Comparison of ENCODE assay signal across 9 cellular contexts in genomic region chr6:28208180-28208659, GRCh38. TPM values are rescaled to one million over a fixed set of nuclear protein-coding genes. Genes with fewer than 3 reads are reported as not detected.
DNase-seq lines count a peak whose midpoint lies in the region; ATAC-seq, FAIRE-seq and TF ChIP-seq lines count a peak whose summit lies in the region.
"Had no signal": no experiment of that assay in that cellular context is flagged by ENCODE, and none has a peak within 500 bp of the region (broad histone marks: within the 10 kb centered on the region; RNA-seq: fewer than 3 reads in every experiment).

No MANE protein-coding gene starts in this region.

- H3K56ac ChIP-seq in H1 (replicated peaks; ENCODE audit: insufficient read length, low read depth, low read length): no peak overlapping the region

- H3K79me1 ChIP-seq in H1 (ENCODE audit: low read depth, low read length): no peaks in the 10 kb centered on the region

- H2AFZ ChIP-seq in H1 (ENCODE audit: low read length): 0 out of 2 replicates have a peak overlapping the region, but pooled peaks have one; percentile 97
- peak overlapping the region; percentile 74 for H2AFZ ChIP-seq in neural progenitor cell (replicated peaks)

- H2BK15ac ChIP-seq in H1 (ENCODE audit: low read length): no peak overlapping the region

- TF ChIP-seq RAD21 in H1 (IDR thresholded peaks at IDR 0.05 in 1 of 2, conservative IDR thresholded peaks at IDR 0.05 in 1 of 2; ENCODE audit: low read depth in 2 of 2, low read length in 2 of 2): no peak

- H2BK120ac ChIP-seq in H1 (replicated peaks; ENCODE audit: low read depth, low read length): no peak overlapping the region

- H3K79me2 ChIP-seq in H1 (ENCODE audit: control insufficient read depth in 1 of 2, insufficient read depth in 2 of 2, low read length in 2 of 2) (no peaks in the 10 kb centered on the region), neural progenitor cell (ENCODE audit: low read depth) (no peaks in the 10 kb centered on the region)

- no peak overlapping the region for H3K14ac ChIP-seq in H1 (ENCODE audit: insufficient read length)

- H3K4me3 ChIP-seq in CD8-positive, alpha-beta memory T cell (ENCODE audit: low read length): no peak overlapping the region
- H3K4me3 ChIP-seq in NB4 (ENCODE audit: low read depth, low read length) (peak overlapping the region; percentile 42), H1 (ENCODE audit: extremely low read depth in 1 of 4, insufficient read depth in 2 of 4, low read depth in 3 of 4, low read length in 4 of 4) (peak overlapping the region; percentile 31 to 71 (median 60); a peak in 7 of 8 replicates), neural progenitor cell (peak overlapping the region; percentile 40)

- H3K36me3 ChIP-seq in CD8-positive, alpha-beta memory T cell (ENCODE audit: insufficient read depth, low read length): no peaks in the 10 kb centered on the region
- no peaks in the 10 kb centered on the region for H3K36me3 ChIP-seq in H1 (ENCODE audit: control insufficient read depth in 2 of 4, insufficient read depth in 4 of 4, low read length in 3 of 4)
- H3K36me3 ChIP-seq in neural progenitor cell: no peaks in the 10 kb centered on the region

- no peak for TF ChIP-seq CTCF in NB4 (IDR thresholded peaks at IDR 0.05; ENCODE audit: low read depth, low read length)
- no peak for TF ChIP-seq CTCF in H1 (IDR thresholded peaks at IDR 0.05; ENCODE audit: control extremely low read depth in 1 of 3, insufficient read depth in 1 of 3, low read depth in 1 of 3, low read length in 3 of 3)
- no peak for TF ChIP-seq CTCF in neural progenitor cell (IDR thresholded peaks at IDR 0.05)

- no peak overlapping the region for H3K18ac ChIP-seq in H1 (ENCODE audit: extremely low read depth, low read length)

- CTCF ChIA-PET in CD8-positive, alpha-beta memory T cell (lab: Charles Lee): no interaction called here
- CTCF ChIA-PET in H1 (lab: Charles Lee; ENCODE audit: partially characterized antibody): interaction anchor here (1.3 kb wide), 1 partner anchor 10 kb away, joined by 4 read pairs; no protein-coding TSS in a partner anchor

- H3F3A ChIP-seq in neural progenitor cell (ENCODE audit: low read depth): peaks cover 37% of the 10 kb centered on the region

- H2BK20ac ChIP-seq in H1 (ENCODE audit: low read length): no peak overlapping the region

- H3K9me3 Mint-ChIP-seq in CD8-positive, alpha-beta memory T cell: peaks cover 16 to 42% (median 30%) of the 10 kb centered on the region in 5 donors
- peaks cover 18% of the 10 kb centered on the region for H3K9me3 Mint-ChIP-seq in neural progenitor cell

- no peak overlapping the region for H2BK12ac ChIP-seq in H1 (ENCODE audit: low read depth, low read length)

- TF ChIP-seq EP300 in H1 (IDR thresholded peaks at IDR 0.05; ENCODE audit: borderline replicate concordance in 1 of 2, low read depth in 2 of 2, low read length in 2 of 2): no peak

- DNase-seq in CD8-positive, alpha-beta memory T cell: no peak
- no peak for DNase-seq in NB4 (ENCODE audit: low read depth)
- DNase-seq in H1 (ENCODE audit: low read depth in 1 of 2, low spot score in 2 of 2): peak in 1 of 2 experiments; percentile 55
- DNase-seq in neural progenitor cell (ENCODE audit: low spot score): peak; percentile 71
- no peak for DNase-seq in DMS53 (lab: John Stamatoyannopoulos, UW)
- DNase-seq in NCI-H748 treated with DMSO at 0.1 percent for 48 hours (lab: John Stamatoyannopoulos, UW): no peak
- DNase-seq in RKO (ENCODE audit: low spot score): no peak

- H3K27me3 Mint-ChIP-seq in CD8-positive, alpha-beta memory T cell: peaks cover 82 to 92% of the 10 kb centered on the region in 2 donors
- peaks cover 61% of the 10 kb centered on the region for H3K27me3 Mint-ChIP-seq in neural progenitor cell (ENCODE audit: insufficient read depth, low read depth)

- peak overlapping the region in 1 of 8 donors; percentile 7 for H3K27ac Mint-ChIP-seq in CD8-positive, alpha-beta memory T cell
- H3K27ac Mint-ChIP-seq in neural progenitor cell: no peak overlapping the region

- H3K9me3 ChIP-seq in CD8-positive, alpha-beta memory T cell (ENCODE audit: low read length): no peaks in the 10 kb centered on the region
- no peaks in the 10 kb centered on the region for H3K9me3 ChIP-seq in H1 (ENCODE audit: insufficient read depth in 2 of 2, low read depth in 1 of 2, low read length in 1 of 2)
- H3K9me3 ChIP-seq in neural progenitor cell (ENCODE audit: low read depth): no peaks in the 10 kb centered on the region

- H3K4me1 Mint-ChIP-seq in CD8-positive, alpha-beta memory T cell: peaks cover 27 to 36% (median 32%) of the 10 kb centered on the region in 3 donors
- peaks cover 26% of the 10 kb centered on the region for H3K4me1 Mint-ChIP-seq in neural progenitor cell

- H3K4me1 ChIP-seq in CD8-positive, alpha-beta memory T cell (ENCODE audit: insufficient read depth, low read length): peaks cover 17% of the 10 kb centered on the region
- peaks cover 0 to 2% (median 0%) of the 10 kb centered on the region in 4 experiments; a peak in 2 of 7 replicates for H3K4me1 ChIP-seq in H1 (replicated peaks in 1 of 4; ENCODE audit: control insufficient read depth in 3 of 4, insufficient read depth in 4 of 4, low read length in 3 of 4)
- H3K4me1 ChIP-seq in neural progenitor cell: peaks cover 12% of the 10 kb centered on the region

- H3K4me3 Mint-ChIP-seq in CD8-positive, alpha-beta memory T cell: peak overlapping the region in 5 of 7 donors; percentile 31 to 92 (median 71)
- peak overlapping the region; percentile 92 for H3K4me3 Mint-ChIP-seq in neural progenitor cell

- H4K20me1 ChIP-seq in H1 (replicated peaks in 1 of 2; ENCODE audit: control insufficient read depth in 1 of 2, insufficient read depth in 2 of 2, low read length in 2 of 2): peaks cover 0 to 1% of the 10 kb centered on the region in 2 experiments
- H4K20me1 ChIP-seq in neural progenitor cell (ENCODE audit: low read depth): no peaks in the 10 kb centered on the region

- no peak overlapping the region for H3K9ac ChIP-seq in H1 (replicated peaks in 1 of 4; ENCODE audit: extremely low read depth in 1 of 4, low read depth in 3 of 4, low read length in 3 of 4)
- H3K9ac ChIP-seq in neural progenitor cell: no peak overlapping the region

- WGBS in H1 (ENCODE audit: extremely low coverage in 1 of 2, insufficient coverage in 1 of 2, insufficient read length in 1 of 2, insufficient replicate concordance in 2 of 2, low coverage in 1 of 2, low lambda C conversion rate in 2 of 2, missing lambda C conversion rate in 1 of 2), 2 experiments: 7% methylated on average over 20 of the region's 20 CpGs; no CpG with 5 or more reads in 1 of the 2 experiments

- H3K4ac ChIP-seq in H1 (replicated peaks; ENCODE audit: insufficient read length, low read depth, low read length): no peak overlapping the region

- peak overlapping the region; percentile 81 to 96 for H3K4me2 ChIP-seq in H1 (ENCODE audit: insufficient read depth in 1 of 2, low read depth in 2 of 2, low read length in 2 of 2)
- H3K4me2 ChIP-seq in neural progenitor cell: peak overlapping the region; percentile 70

- TF ChIP-seq POLR2A in NB4 (IDR thresholded peaks at IDR 0.05; ENCODE audit: extremely low read depth, insufficient read length) (no peak), H1 (IDR thresholded peaks at IDR 0.05; ENCODE audit: control extremely low read depth in 1 of 2, low read depth in 2 of 2, low read length in 2 of 2) (no peak)

- H3K23me2 ChIP-seq in H1 (ENCODE audit: low read depth, low read length): peaks cover 19% of the 10 kb centered on the region

- H3K23ac ChIP-seq in H1 (ENCODE audit: insufficient read length): no peak overlapping the region

- H4K91ac ChIP-seq in H1 (replicated peaks; ENCODE audit: insufficient read length, low read length): no peak overlapping the region

- FAIRE-seq in H1 (lab: Jason Lieb, UNC): peak; percentile 77

- H4K5ac ChIP-seq in H1 (ENCODE audit: insufficient read length, low read depth, low read length): no peak overlapping the region

- ATAC-seq in HG02885 (IDR thresholded peaks at IDR 0.05; ENCODE audit: poor library complexity, unreplicated experiment): no peak
- ATAC-seq: left lobe of liver had no signal

- H2AK5ac ChIP-seq in H1 (ENCODE audit: low read depth, low read length): no peak overlapping the region

- H3K27ac ChIP-seq in CD8-positive, alpha-beta memory T cell (ENCODE audit: low read depth, low read length): no peak overlapping the region
- no peak overlapping the region for H3K27ac ChIP-seq in H1 (ENCODE audit: low read depth, low read length)
- no peak overlapping the region for H3K27ac ChIP-seq in neural progenitor cell

- no peak overlapping the region for H4K8ac ChIP-seq in H1 (ENCODE audit: extremely low read depth, insufficient read depth, low read length)

- H2BK5ac ChIP-seq in H1 (ENCODE audit: low read depth, low read length): no peak overlapping the region

- H3K36me3 Mint-ChIP-seq in CD8-positive, alpha-beta memory T cell: peaks cover 0 to 2% (median 0%) of the 10 kb centered on the region in 3 donors
- no peaks in the 10 kb centered on the region for H3K36me3 Mint-ChIP-seq in neural progenitor cell

- POLR2A ChIA-PET in CD8-positive, alpha-beta memory T cell (lab: Charles Lee): no interaction called here
- POLR2A ChIA-PET in H1 (lab: Charles Lee; ENCODE audit: partially characterized antibody): interaction anchor here (1.3 to 1.4 kb wide), 2 partner anchors 45 to 127 kb away, joined by 3 read pairs; partner anchors contain the start of gene ZSCAN31

- H3K27me3 ChIP-seq in CD8-positive, alpha-beta memory T cell (ENCODE audit: insufficient read depth, low read length, poor library complexity, severe bottlenecking): peaks cover 68% of the 10 kb centered on the region
- peaks cover 32 to 70% (median 53%) of the 10 kb centered on the region in 4 experiments for H3K27me3 ChIP-seq in H1 (replicated peaks in 1 of 4; ENCODE audit: control insufficient read depth in 3 of 4, extremely low read depth in 1 of 4, insufficient read depth in 3 of 4, low read length in 3 of 4)
- peaks cover 100% of the 10 kb centered on the region for H3K27me3 ChIP-seq in neural progenitor cell

RNA-seq across cellular contexts. Expression of gene ZSCAN9, which starts 16.9 kb away (rescaled TPM):
- 1 to 10 TPM; 5.0 to 6.8 TPM for total RNA-seq in CD8-positive, alpha-beta memory T cell
- 4.7 TPM for polyA plus RNA-seq in CD8-positive, alpha-beta memory T cell
- total RNA-seq in H1 (2021; fragmentation: NEBNext Ultra II Directional; extraction: Animal tissue kit (Norgen Biotek cat#: 25700)): 13.1 and 13.6 TPM in 2 replicates
- polyA plus RNA-seq in H1 (2011; rRNA removed): 7.0 and 10.8 TPM in 2 replicates
- 13.0 TPM for polyA plus RNA-seq in H1 (2011; cell fraction: cytosol; rRNA removed)
- polyA plus RNA-seq in H1 (2011; cell fraction: nucleus; rRNA removed): 9.5 TPM
- 11.4 to 15.0 TPM (median 13.3 TPM) in 4 replicates for polyA plus RNA-seq in H1 (2012, experiment 1 of 2)
- polyA plus RNA-seq in H1 (2012, experiment 2 of 2): 4.4 TPM
- polyA plus RNA-seq in H1 (2013, experiment 1 of 2): 8.7 TPM
- 8.4 TPM for polyA plus RNA-seq in H1 (2013, experiment 2 of 2)
- polyA minus RNA-seq in H1 (2011; rRNA and poly(A)+ RNA removed): 19.4 and 23.1 TPM in 2 replicates
- 7.6 TPM for polyA minus RNA-seq in H1 (2011; cell fraction: cytosol; rRNA and poly(A)+ RNA removed)
- 25.3 TPM for polyA minus RNA-seq in H1 (2011; cell fraction: nucleus; rRNA and poly(A)+ RNA removed)
- total RNA-seq in neural progenitor cell (ENCODE audit: low replicate concordance): 34.6 and 34.7 TPM in 2 replicates

RNA-seq across cellular contexts. Expression of gene ZKSCAN4, which starts 43.8 kb away (rescaled TPM):
- total RNA-seq in CD8-positive, alpha-beta memory T cell: 1 to 10 TPM; 5.6 to 6.3 TPM
- polyA plus RNA-seq in CD8-positive, alpha-beta memory T cell: 5.8 TPM
- total RNA-seq in H1 (2021; fragmentation: NEBNext Ultra II Directional; extraction: Animal tissue kit (Norgen Biotek cat#: 25700)): 6.6 TPM in 2 replicates
- polyA plus RNA-seq in H1 (2011; rRNA removed): 1.4 and 2.2 TPM in 2 replicates
- polyA plus RNA-seq in H1 (2011; cell fraction: cytosol; rRNA removed): 3.5 TPM
- 2.0 TPM for polyA plus RNA-seq in H1 (2011; cell fraction: nucleus; rRNA removed)
- polyA plus RNA-seq in H1 (2012, experiment 1 of 2): 4.5 to 5.3 TPM (median 5.1 TPM) in 4 replicates
- polyA plus RNA-seq in H1 (2012, experiment 2 of 2): 2.3 TPM
- polyA plus RNA-seq in H1 (2013, experiment 1 of 2): 3.6 TPM
- 3.6 TPM for polyA plus RNA-seq in H1 (2013, experiment 2 of 2)
- 4.6 and 6.2 TPM in 2 replicates for polyA minus RNA-seq in H1 (2011; rRNA and poly(A)+ RNA removed)
- polyA minus RNA-seq in H1 (2011; cell fraction: cytosol; rRNA and poly(A)+ RNA removed): 3.7 TPM
- polyA minus RNA-seq in H1 (2011; cell fraction: nucleus; rRNA and poly(A)+ RNA removed): 2.9 TPM
- 5.9 and 9.8 TPM in 2 replicates for total RNA-seq in neural progenitor cell (ENCODE audit: low replicate concordance)

RNA-seq across cellular contexts. Expression of gene NKAPL, which starts 50.9 kb away (rescaled TPM):
- under 1 TPM; 0.22 TPM for total RNA-seq in CD8-positive, alpha-beta memory T cell
- polyA plus RNA-seq in CD8-positive, alpha-beta memory T cell: not detected
- total RNA-seq in H1 (2021; fragmentation: NEBNext Ultra II Directional; extraction: Animal tissue kit (Norgen Biotek cat#: 25700)): not detected in 2 replicates
- polyA plus RNA-seq in H1 (2011; rRNA removed): 0.05 and 0.08 TPM in 2 replicates
- polyA plus RNA-seq in H1 (2011; cell fraction: cytosol; rRNA removed): 0.08 TPM
- 0.06 TPM for polyA plus RNA-seq in H1 (2011; cell fraction: nucleus; rRNA removed)
- 0.13 to 0.35 TPM in 2 of 4 replicates, not detected in the others for polyA plus RNA-seq in H1 (2012, experiment 1 of 2)
- not detected for polyA plus RNA-seq in H1 (2012, experiment 2 of 2)
- polyA plus RNA-seq in H1 (2013, experiment 1 of 2): 0.04 TPM
- polyA plus RNA-seq in H1 (2013, experiment 2 of 2): 0.09 TPM
- polyA minus RNA-seq in H1 (2011; rRNA and poly(A)+ RNA removed): 0.22 TPM in 1 of 2 replicates, not detected in the other
- polyA minus RNA-seq in H1 (2011; cell fraction: cytosol; rRNA and poly(A)+ RNA removed): not detected
- not detected for polyA minus RNA-seq in H1 (2011; cell fraction: nucleus; rRNA and poly(A)+ RNA removed)
- total RNA-seq in neural progenitor cell (ENCODE audit: low replicate concordance): not detected in 2 replicates

RNA-seq across cellular contexts. Expression of gene ZSCAN26, which starts 58.7 kb away (rescaled TPM):
- total RNA-seq in CD8-positive, alpha-beta memory T cell: 1 to 10 TPM; 5.6 to 6.4 TPM
- 15.8 TPM for polyA plus RNA-seq in CD8-positive, alpha-beta memory T cell
- 8.2 and 8.5 TPM in 2 replicates for total RNA-seq in H1 (2021; fragmentation: NEBNext Ultra II Directional; extraction: Animal tissue kit (Norgen Biotek cat#: 25700))
- polyA plus RNA-seq in H1 (2011; rRNA removed): 3.8 and 7.0 TPM in 2 replicates
- 8.2 TPM for polyA plus RNA-seq in H1 (2011; cell fraction: cytosol; rRNA removed)
- 8.1 TPM for polyA plus RNA-seq in H1 (2011; cell fraction: nucleus; rRNA removed)
- 7.1 to 10.1 TPM (median 7.8 TPM) in 4 replicates for polyA plus RNA-seq in H1 (2012, experiment 1 of 2)
- 0.35 TPM for polyA plus RNA-seq in H1 (2012, experiment 2 of 2)
- 7.5 TPM for polyA plus RNA-seq in H1 (2013, experiment 1 of 2)
- polyA plus RNA-seq in H1 (2013, experiment 2 of 2): 7.6 TPM
- polyA minus RNA-seq in H1 (2011; rRNA and poly(A)+ RNA removed): 16.0 and 23.6 TPM in 2 replicates
- 4.8 TPM for polyA minus RNA-seq in H1 (2011; cell fraction: cytosol; rRNA and poly(A)+ RNA removed)
- 7.5 TPM for polyA minus RNA-seq in H1 (2011; cell fraction: nucleus; rRNA and poly(A)+ RNA removed)
- 36.8 and 40.5 TPM in 2 replicates for total RNA-seq in neural progenitor cell (ENCODE audit: low replicate concordance)
